Comparison of ENCODE assay signal across 25 cellular contexts in the genomic region with DNA sequence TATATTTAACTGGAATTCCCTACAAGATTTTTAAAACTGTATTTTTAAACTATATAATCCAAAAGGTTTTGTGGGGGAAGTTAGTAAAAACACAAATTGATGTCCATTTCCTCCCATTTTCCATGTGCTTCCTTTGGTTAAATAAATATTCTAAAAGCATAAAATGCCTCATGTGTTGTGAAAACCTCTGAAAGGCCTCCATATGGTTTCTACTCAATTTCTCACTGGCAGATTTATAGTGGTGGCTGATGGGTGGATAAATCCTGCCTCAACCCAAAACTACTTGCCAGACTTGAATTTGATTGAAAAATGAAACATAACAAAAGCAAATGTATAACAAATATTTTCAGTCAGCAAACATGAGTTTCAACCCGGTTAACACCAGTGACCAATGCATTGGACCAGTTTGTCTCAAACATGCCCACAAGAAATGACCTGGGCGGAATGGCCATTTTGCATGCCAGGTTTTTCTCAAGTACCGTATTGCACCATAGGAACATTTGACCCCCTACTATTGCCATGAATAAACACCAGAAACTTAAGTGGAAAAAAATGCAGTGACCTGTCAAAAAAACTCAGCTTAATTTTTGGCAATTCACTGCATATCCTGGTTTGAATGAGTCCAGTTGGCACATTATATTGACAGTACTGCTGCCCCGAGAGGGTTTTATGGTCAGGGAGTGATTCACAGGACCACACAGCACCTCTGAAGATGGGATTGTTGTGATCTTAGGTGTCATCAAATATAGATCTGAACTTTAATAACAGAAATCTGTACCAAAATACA.
DNase-seq lines count a peak whose midpoint lies in the region; ATAC-seq, FAIRE-seq and TF ChIP-seq lines count a peak whose summit lies in the region.
"Had no signal": no experiment of that assay in that cellular context is flagged by ENCODE, and none has a peak within 500 bp of the region (broad histone marks: within the 10 kb centered on the region; RNA-seq: fewer than 3 reads in every experiment).

No MANE protein-coding gene starts in this region.

- in situ Hi-C loops in astrocyte of the spinal cord (cut with HindIII; ENCODE audit: low sequenced_read_pairs): no loop called here

- H3K4me3 Mint-ChIP-seq in GM23338: no peak overlapping the region
- H3K4me3 Mint-ChIP-seq: activated CD4-positive, alpha-beta memory T cell treated with anti-CD3 and anti-CD28 coated beads for 36 hours; IgD-negative memory B cell had no signal

- H3K9me3 Mint-ChIP-seq in GM23338: no peaks in the 10 kb centered on the region

- DNase-seq in A549 (ENCODE audit: low read depth in 1 of 2, low spot score in 1 of 2): peak in 1 of 2 experiments; percentile 71
- DNase-seq in GM23338 (ENCODE audit: low spot score): no peak
- peak; percentile 29 for DNase-seq in astrocyte of the spinal cord (ENCODE audit: low read depth, low spot score)
- peak; percentile 48 for DNase-seq in left kidney (ENCODE audit: low read depth, low spot score)
- no peak for DNase-seq in Peyer's patch
- no peak for DNase-seq in NCI-H2196 (lab: John Stamatoyannopoulos, UW; ENCODE audit: unreplicated experiment)
- no peak for DNase-seq in D721Med (ENCODE audit: insufficient read length, low spot score)
- no peak for DNase-seq in NCI-H2227 (lab: John Stamatoyannopoulos, UW; ENCODE audit: unreplicated experiment)
- DNase-seq: activated CD4-positive, alpha-beta memory T cell treated with anti-CD3 and anti-CD28 coated beads for 36 hours; activated gamma-delta T cell treated with Interleukin-2 at 50 U/mL for 16 hours; central memory CD4-positive, alpha-beta T cell; lower lobe of right lung; MM.1S; NCI-H146; NCI-H2171; NCI-H526 treated with DMSO at 0.1 percent for 48 hours; psoas muscle; stimulated activated CD4-positive, alpha-beta T cell treated with anti-CD3 and anti-CD28 coated beads, Interleukin-2, amount 100 ng/mL, for 48 hours; stimulated activated naive CD4-positive, alpha-beta T cell treated with Interleukin-2 at 50 U/mL for 16 hours; T1000 had no signal

- H3K27me3 ChIP-seq in GM23338 (ENCODE audit: insufficient read depth) (no peaks in the 10 kb centered on the region), Peyer's patch (no peaks in the 10 kb centered on the region)
- H3K27me3 ChIP-seq: BLaER1 treated with 17β-estradiol and CSF1 and Interleukin-3, amounts not matched to agents 10 nM and 100 nM; gastroesophageal sphincter had no signal

- no peaks in the 10 kb centered on the region for H3K4me1 Mint-ChIP-seq in GM23338
- H3K4me1 Mint-ChIP-seq: IgD-negative memory B cell had no signal

- H3K9me3 ChIP-seq in A549 (no peaks in the 10 kb centered on the region), Peyer's patch (no peaks in the 10 kb centered on the region)
- H3K9me3 ChIP-seq: BLaER1 treated with 17β-estradiol and CSF1 and Interleukin-3, amounts not matched to agents 10 nM and 100 nM; gastroesophageal sphincter; lower lobe of right lung; psoas muscle had no signal

- H2AFZ ChIP-seq in GM23338: peak overlapping the region; percentile 14; the same call in 1 of the 2 replicates

- no peaks in the 10 kb centered on the region for H3K36me3 ChIP-seq in GM23338 (ENCODE audit: insufficient read depth)
- no peaks in the 10 kb centered on the region for H3K36me3 ChIP-seq in Peyer's patch
- H3K36me3 ChIP-seq: BLaER1 treated with 17β-estradiol and CSF1 and Interleukin-3, amounts not matched to agents 10 nM and 100 nM; gastroesophageal sphincter; lower lobe of right lung had no signal

- H3K36me3 Mint-ChIP-seq in GM23338 (ENCODE audit: low read depth): no peaks in the 10 kb centered on the region
- H3K36me3 Mint-ChIP-seq: activated CD4-positive, alpha-beta memory T cell treated with anti-CD3 and anti-CD28 coated beads for 36 hours; IgD-negative memory B cell had no signal

- no peaks in the 10 kb centered on the region for H3K9me2 ChIP-seq in GM23338 (ENCODE audit: insufficient read depth)

- 0 out of 5 replicates have a peak, but pooled peaks of 1 of the 2 experiments have one; percentile 29 for TF ChIP-seq RAD21 in A549 (conservative IDR thresholded peaks at IDR 0.05 in 1 of 2, IDR thresholded peaks at IDR 0.05 in 1 of 2)

- no peak overlapping the region for H3K27ac Mint-ChIP-seq in GM23338
- H3K27ac Mint-ChIP-seq: activated CD4-positive, alpha-beta memory T cell treated with anti-CD3 and anti-CD28 coated beads for 36 hours; IgD-negative memory B cell had no signal

- no peaks in the 10 kb centered on the region for H4K20me1 ChIP-seq in GM23338 (replicated peaks; ENCODE audit: insufficient read depth)
- H4K20me1 ChIP-seq: BLaER1 treated with 17β-estradiol and CSF1 and Interleukin-3, amounts not matched to agents 10 nM and 100 nM had no signal

- CTCF ChIA-PET in A549 (lab: Yijun Ruan, JAX): interaction anchor here (1.1 to 1.3 kb wide), 2 partner anchors 64 to 1036 kb away, joined by 3 read pairs; no protein-coding TSS in a partner anchor

- H3K4me1 ChIP-seq in A549 (peaks cover 37% of the 10 kb centered on the region), GM23338 (ENCODE audit: insufficient read depth) (no peaks in the 10 kb centered on the region), Peyer's patch (no peaks in the 10 kb centered on the region)
- H3K4me1 ChIP-seq: BLaER1 treated with 17β-estradiol and CSF1 and Interleukin-3, amounts not matched to agents 10 nM and 100 nM; gastroesophageal sphincter; lower lobe of right lung; psoas muscle had no signal

- POLR2A ChIA-PET in A549 (lab: Yijun Ruan, JAX): interaction anchor here (1.2 kb wide), 1 partner anchor 389 kb away, joined by 3 read pairs; no protein-coding TSS in a partner anchor

- no peaks in the 10 kb centered on the region for H3F3A ChIP-seq in GM23338 (replicated peaks; ENCODE audit: low read depth)

- ATAC-seq in A549: peak; percentile 70 to 82; a peak in 5 of 6 replicates
- ATAC-seq in GM23338: no peak
- ATAC-seq: gastroesophageal sphincter, lower lobe of right lung, psoas muscle had no signal

- TF ChIP-seq EP300 in A549 (IDR thresholded peaks at IDR 0.05): peak in 1 of 2 experiments; percentile 52; a peak in 2 of 5 replicates

- H3K4me3 ChIP-seq in A549 (no peak overlapping the region), GM23338 (no peak overlapping the region), astrocyte of the spinal cord (ENCODE audit: low read depth, low read length) (no peak overlapping the region), Peyer's patch (no peak overlapping the region)
- H3K4me3 ChIP-seq: BLaER1 treated with 17β-estradiol and CSF1 and Interleukin-3, amounts not matched to agents 10 nM and 100 nM; gastroesophageal sphincter; lower lobe of right lung; psoas muscle had no signal

- H3K27me3 Mint-ChIP-seq in GM23338 (ENCODE audit: insufficient read depth, low read depth, poor library complexity): peaks cover 4% of the 10 kb centered on the region
- H3K27me3 Mint-ChIP-seq: activated CD4-positive, alpha-beta memory T cell treated with anti-CD3 and anti-CD28 coated beads for 36 hours; IgD-negative memory B cell had no signal

- TF ChIP-seq CTCF in A549 (IDR thresholded peaks at IDR 0.05) (no peak), GM23338 (conservative IDR thresholded peaks at IDR 0.05; ENCODE audit: low read depth in 2 of 2) (no peak), astrocyte of the spinal cord (IDR thresholded peaks at IDR 0.05; ENCODE audit: low read depth, low read length) (no peak), Peyer's patch (IDR thresholded peaks at IDR 0.05) (no peak), D721Med (IDR thresholded peaks at IDR 0.05; ENCODE audit: insufficient read depth, missing control alignments) (no peak)

- WGBS in A549 (ENCODE audit: missing lambda C conversion rate): 48% methylated on average over 4 of the region's 4 CpGs

- peak overlapping the region; percentile 65 for H3K4me2 ChIP-seq in A549
- no peak overlapping the region for H3K4me2 ChIP-seq in GM23338
- H3K4me2 ChIP-seq: BLaER1 treated with 17β-estradiol and CSF1 and Interleukin-3, amounts not matched to agents 10 nM and 100 nM had no signal

- FAIRE-seq in A549 (lab: Jason Lieb, UNC): no peak
- FAIRE-seq in D721Med (lab: Jason Lieb, UNC): no peak
- FAIRE-seq: keratinocyte had no signal

- TF ChIP-seq POLR2A in A549 (IDR thresholded peaks at IDR 0.05; ENCODE audit: low read length) (no peak), Peyer's patch (IDR thresholded peaks at IDR 0.05) (no peak)

- H3K27ac ChIP-seq in A549 (peak overlapping the region; percentile 56 to 74; a peak in 5 of 6 replicates), GM23338 (ENCODE audit: low read depth) (no peak overlapping the region), Peyer's patch (no peak overlapping the region)
- H3K27ac ChIP-seq: BLaER1 treated with 17β-estradiol and CSF1 and Interleukin-3, amounts not matched to agents 10 nM and 100 nM; epithelial cell of prostate; gastroesophageal sphincter; lower lobe of right lung; psoas muscle had no signal

- no peaks in the 10 kb centered on the region for H3K79me2 ChIP-seq in GM23338 (replicated peaks; ENCODE audit: insufficient read depth)

TF ChIP-seq in A549, 52 proteins besides CTCF, POLR2A, EP300 and RAD21 (continues in another document):
- TF ChIP-seq EHMT2 (IDR thresholded peaks at IDR 0.05; ENCODE audit: low read depth) (no peak), GATA3 (IDR thresholded peaks at IDR 0.05; ENCODE audit: borderline replicate concordance) (peak; percentile 64), ZNF302 (CRISPR knock-in tag; IDR thresholded peaks at IDR 0.05) (no peak), JUNB (IDR thresholded peaks at IDR 0.05) (peak; percentile 56; the same call in 1 of the 2 replicates), FOSB (CRISPR knock-in tag; IDR thresholded peaks at IDR 0.05) (no peak), RARB (CRISPR knock-in tag; IDR thresholded peaks at IDR 0.05) (no peak), CEBPB (IDR thresholded peaks at IDR 0.05) (peak in 1 of 2 experiments; percentile 23; a peak in 3 of 4 replicates)

TF ChIP-seq in GM23338, 12 proteins besides CTCF, POLR2A, EP300 and RAD21:
- no peak for TF ChIP-seq CREB1 (CRISPR knock-in tag; IDR thresholded peaks at IDR 0.05; ENCODE audit: low read depth)
- no peak for TF ChIP-seq STAT1 (IDR thresholded peaks at IDR 0.05; ENCODE audit: unreplicated experiment)
- TF ChIP-seq, protein P1, sequence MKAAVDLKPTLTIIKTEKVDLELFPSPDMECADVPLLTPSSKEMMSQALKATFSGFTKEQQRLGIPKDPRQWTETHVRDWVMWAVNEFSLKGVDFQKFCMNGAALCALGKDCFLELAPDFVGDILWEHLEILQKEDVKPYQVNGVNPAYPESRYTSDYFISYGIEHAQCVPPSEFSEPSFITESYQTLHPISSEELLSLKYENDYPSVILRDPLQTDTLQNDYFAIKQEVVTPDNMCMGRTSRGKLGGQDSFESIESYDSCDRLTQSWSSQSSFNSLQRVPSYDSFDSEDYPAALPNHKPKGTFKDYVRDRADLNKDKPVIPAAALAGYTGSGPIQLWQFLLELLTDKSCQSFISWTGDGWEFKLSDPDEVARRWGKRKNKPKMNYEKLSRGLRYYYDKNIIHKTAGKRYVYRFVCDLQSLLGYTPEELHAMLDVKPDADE (IDR thresholded peaks at IDR 0.05): no peak

Comparison
In these comparisons a context has a peak if more than half of its experiments do, and no peak if none do; other contexts are left out.
1. DNase-seq: peak in astrocyte of the spinal cord (single experiment) and left kidney (single experiment); none in GM23338 (single experiment), Peyer's patch (0 of 3), NCI-H2196 (single experiment), D721Med (single experiment) and NCI-H2227 (single experiment).
2. H3K27ac ChIP-seq: peak in A549 (2 of 2); none in GM23338 (single experiment) and Peyer's patch (0 of 4).